22 cellular contexts compared by ENCODE assay signal in the genomic region with DNA sequence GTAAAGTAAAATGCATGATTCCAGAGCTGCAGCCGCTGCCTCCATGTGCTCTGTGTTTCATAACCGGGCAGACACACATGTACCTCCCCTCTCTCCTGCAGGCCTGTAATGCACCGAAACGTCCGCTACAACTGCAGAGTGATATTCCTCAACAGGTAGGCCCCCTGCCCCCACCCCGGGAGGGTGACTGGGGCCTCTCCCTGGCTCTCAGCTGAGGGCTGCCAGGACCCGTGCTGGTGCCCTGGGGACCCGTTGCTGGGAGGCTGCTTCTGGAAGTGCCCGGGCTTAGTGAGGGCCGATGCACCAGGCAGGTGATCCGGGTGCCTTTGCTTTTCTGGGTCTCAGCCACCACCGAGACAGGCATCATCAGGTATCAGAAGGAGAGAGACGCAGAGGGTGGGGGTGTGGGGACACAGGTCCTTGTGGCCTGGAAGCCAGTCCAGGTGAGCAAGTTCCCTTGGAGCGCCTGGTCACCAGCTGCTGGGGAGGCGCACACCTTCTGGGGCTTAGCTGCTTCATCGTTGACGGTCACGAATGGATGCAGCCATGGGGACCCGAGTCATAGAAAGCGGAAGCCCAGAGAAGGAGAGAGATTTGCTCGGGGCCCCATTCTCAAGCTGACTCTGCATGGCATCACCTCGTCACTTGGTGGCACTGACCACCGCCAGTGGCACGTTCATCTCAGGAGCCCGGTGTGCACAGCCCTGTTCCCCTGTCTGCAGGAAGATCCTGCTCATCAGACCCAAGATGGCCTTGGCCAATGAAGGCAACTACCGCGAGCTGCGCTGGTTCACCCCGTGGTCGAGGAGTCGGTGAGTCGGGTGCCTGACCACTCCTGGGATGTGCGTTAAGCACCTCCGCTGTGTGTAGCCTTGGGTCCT.
"Had no signal": no experiment of that assay in that cellular context is flagged by ENCODE, and none has a peak within 500 bp of the region (broad histone marks: within the 10 kb centered on the region; RNA-seq: fewer than 3 reads in every experiment).

No MANE protein-coding gene starts in this region.

- H3K9ac ChIP-seq: neural progenitor cell had no signal

- H3K27ac ChIP-seq: epithelial cell of prostate, neural progenitor cell, thyroid gland had no signal

- H3K9me3 Mint-ChIP-seq: activated B cell treated with CpG ODN at 0.5 μM for 24 hours; activated naive CD8-positive, alpha-beta T cell treated with anti-CD3 and anti-CD28 coated beads, Interleukin-2, amount 10 ng/mL, durations not matched to agents 7 days and 5 days; activated T-cell treated with anti-CD3 and anti-CD28 coated beads, Interleukin-2, amount 50 U/mL, for 4 hours; activated T-helper 2 cell treated with anti-CD3 and anti-CD28 coated beads, Interferon-gamma antibody, Interleukin-2, Interleukin-4, amounts not matched to agents 10 μg/mL and 5 μg/mL and 100 μg/mL, durations not matched to agents 14 hours and 24 hours and 36 hours; immature natural killer cell; neural progenitor cell; stimulated activated naive CD8-positive, alpha-beta T cell treated with anti-CD3 and anti-CD28 coated beads, Interleukin-15, Interleukin-2, amounts not matched to agents 100 ng/mL and 50 ng/mL, for 24 hours; T-helper 1 cell treated with Interleukin-12 subunit alpha and Interleukin-12 subunit beta and Interleukin-4 antibody, amounts not matched to agents 30 μg/mL and 1 μg/mL, for 36 hours had no signal

- H3K27me3 Mint-ChIP-seq: activated B cell treated with CpG ODN at 0.5 μM for 24 hours; activated naive CD8-positive, alpha-beta T cell treated with anti-CD3 and anti-CD28 coated beads, Interleukin-2, amount 10 ng/mL, durations not matched to agents 7 days and 5 days; progenitor cell of endocrine pancreas; stimulated activated naive CD8-positive, alpha-beta T cell treated with anti-CD3 and anti-CD28 coated beads, Interleukin-15, Interleukin-2, amounts not matched to agents 100 ng/mL and 50 ng/mL, for 24 hours had no signal

- H3K4me3 Mint-ChIP-seq: activated B cell treated with CpG ODN at 0.5 μM for 24 hours; activated naive CD8-positive, alpha-beta T cell treated with anti-CD3 and anti-CD28 coated beads, Interleukin-2, amount 10 ng/mL, durations not matched to agents 7 days and 5 days; activated T-cell treated with anti-CD3 and anti-CD28 coated beads, Interleukin-2, amount 50 U/mL, for 4 hours; immature natural killer cell; neural progenitor cell; stimulated activated naive CD8-positive, alpha-beta T cell treated with anti-CD3 and anti-CD28 coated beads, Interleukin-15, Interleukin-2, amounts not matched to agents 100 ng/mL and 50 ng/mL, for 24 hours; T-helper 1 cell treated with Interleukin-12 subunit alpha and Interleukin-12 subunit beta and Interleukin-4 antibody, amounts not matched to agents 30 μg/mL and 1 μg/mL, for 36 hours had no signal

- H3K9me3 ChIP-seq: mucosa of descending colon, thyroid gland had no signal

- H3K4me2 ChIP-seq: neural progenitor cell had no signal

- H2AFZ ChIP-seq: neural progenitor cell had no signal

- H3K27ac Mint-ChIP-seq: activated B cell treated with CpG ODN at 0.5 μM for 24 hours; activated naive CD8-positive, alpha-beta T cell treated with anti-CD3 and anti-CD28 coated beads, Interleukin-2, amount 10 ng/mL, durations not matched to agents 7 days and 5 days; activated T-helper 2 cell treated with anti-CD3 and anti-CD28 coated beads, Interferon-gamma antibody, Interleukin-2, Interleukin-4, amounts not matched to agents 10 μg/mL and 5 μg/mL and 100 μg/mL, durations not matched to agents 14 hours and 24 hours and 36 hours; immature natural killer cell; progenitor cell of endocrine pancreas; stimulated activated naive CD8-positive, alpha-beta T cell treated with anti-CD3 and anti-CD28 coated beads, Interleukin-15, Interleukin-2, amounts not matched to agents 100 ng/mL and 50 ng/mL, for 24 hours; T-helper 1 cell treated with Interleukin-12 subunit alpha and Interleukin-12 subunit beta and Interleukin-4 antibody, amounts not matched to agents 30 μg/mL and 1 μg/mL, for 36 hours had no signal

- H3K4me1 ChIP-seq: neural progenitor cell, thyroid gland had no signal

- H3K27me3 ChIP-seq: neural progenitor cell, thyroid gland had no signal

- DNase-seq: activated B cell treated with CpG ODN at 0.5 μM for 24 hours; activated CD4-positive, alpha-beta T cell treated with anti-CD3 and anti-CD28 coated beads for 4 hours; activated CD4-positive, alpha-beta T cell treated with anti-CD3 and anti-CD28 coated beads, Interleukin-2, amount 50 U/mL, for 48 hours; activated CD8-positive, alpha-beta memory T cell treated with anti-CD3 and anti-CD28 coated beads, Interleukin-2, amount 50 U/mL, for 48 hours; activated naive CD4-positive, alpha-beta T cell treated with Interleukin-2 at 50 U/mL for 16 hours; activated naive CD8-positive, alpha-beta T cell treated with anti-CD3 and anti-CD28 coated beads, Interleukin-2, amount 10 ng/mL, durations not matched to agents 7 days and 5 days; activated T-cell treated with anti-CD3 and anti-CD28 coated beads, Interleukin-2, amount 50 U/mL, for 4 hours; amniotic stem cell; cerebellar nuclear complex; immature natural killer cell; mesendoderm; retina; stimulated activated CD4-positive, alpha-beta T cell treated with anti-CD3 and anti-CD28 coated beads, Interleukin-4, amount 100 ng/mL, for 24 hours; substantia nigra; thyroid gland had no signal

- H3K4me3 ChIP-seq: mucosa of descending colon, neural progenitor cell, thyroid gland had no signal

- ATAC-seq: activated T-cell treated with anti-CD3 and anti-CD28 coated beads, Interleukin-2, amount 50 U/mL, for 4 hours; mucosa of descending colon had no signal

- H3K36me3 ChIP-seq: neural progenitor cell had no signal
